In the genomic region with DNA sequence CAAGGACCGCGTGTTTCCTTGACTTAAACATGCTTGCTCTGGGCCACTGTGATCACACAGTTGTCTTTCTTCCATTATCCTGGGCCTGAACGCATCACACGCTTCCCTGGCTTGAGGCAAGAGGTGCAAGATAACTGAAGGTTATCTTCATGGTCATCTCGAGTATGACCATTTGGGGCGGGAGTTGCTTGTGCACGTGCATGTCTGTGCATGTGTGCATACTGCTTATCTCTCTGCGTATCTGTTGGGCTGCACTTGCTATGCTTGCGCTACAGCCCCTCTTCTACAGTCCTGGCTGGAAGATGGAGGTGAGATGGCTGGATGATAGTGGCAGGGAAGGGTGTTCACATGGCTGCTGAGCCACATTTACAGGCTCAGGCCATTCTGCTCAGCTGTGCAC, we compare ENCODE assay signal across 8 cellular contexts.
"Had no signal": no experiment of that assay in that cellular context is flagged by ENCODE, and none has a peak within 500 bp of the region (broad histone marks: within the 10 kb centered on the region; RNA-seq: fewer than 3 reads in every experiment).

No MANE protein-coding gene starts in this region.

- H3K27ac Mint-ChIP-seq: HFFc6, IgD-negative memory B cell had no signal

- H3K9me3 Mint-ChIP-seq: HFFc6, IgD-negative memory B cell had no signal

- H3K4me3 Mint-ChIP-seq: HFFc6, IgD-negative memory B cell had no signal

- FAIRE-seq: HepG2 had no signal

- H3K36me3 ChIP-seq: HAP-1 had no signal

- H3K27ac ChIP-seq: HL-60 had no signal

- H3K9me3 ChIP-seq: HAP-1 had no signal

- DNase-seq: GOT3, H7, HFFc6 had no signal

- H3K4me3 ChIP-seq: HAP-1 had no signal

- ATAC-seq: HCT116, HepG2 had no signal

- H3K36me3 Mint-ChIP-seq: IgD-negative memory B cell had no signal
